Comparison of ENCODE assay signal across 20 cellular contexts in the genomic region with DNA sequence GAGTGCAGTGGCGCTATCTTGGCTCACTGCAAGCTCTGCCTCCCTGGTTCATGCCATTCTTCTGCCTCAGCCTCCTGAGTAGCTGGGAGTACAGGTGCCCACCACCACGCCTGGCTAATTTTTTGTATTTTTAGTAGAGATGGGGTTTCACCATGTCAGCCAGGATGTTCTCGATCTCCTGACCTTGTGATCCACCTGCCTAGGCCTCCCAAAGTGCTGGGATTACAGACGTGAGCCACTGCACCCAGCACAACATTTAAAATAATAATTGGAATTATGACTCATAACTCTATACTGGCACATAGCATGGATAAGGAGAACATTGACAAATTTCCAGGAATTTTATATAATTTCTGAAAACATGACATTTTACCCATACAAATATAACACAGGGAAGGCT. TPM values are rescaled to one million over a fixed set of nuclear protein-coding genes. Genes with fewer than 3 reads are reported as not detected.
"Had no signal": no experiment of that assay in that cellular context is flagged by ENCODE, and none has a peak within 500 bp of the region (broad histone marks: within the 10 kb centered on the region; RNA-seq: fewer than 3 reads in every experiment).

No MANE protein-coding gene starts in this region.

RNA-seq across cellular contexts. Expression of gene DBET, which starts 54.2 kb away (rescaled TPM):
- total RNA-seq: chondrocyte, colonic mucosa, dermis microvascular lymphatic vessel endothelial cell, endodermal cell, esophagus mucosa, esophagus squamous epithelium, gastrocnemius medialis, glomerular endothelial cell, heart right ventricle, kidney epithelial cell, left cardiac atrium, left ventricle myocardium superior, lower leg skin, lower lobe of right lung, lung microvascular endothelial cell, mesenteric fat pad, mesothelial cell of epicardium, mucosa of descending colon had no signal
- polyA plus RNA-seq: heart right ventricle, keratinocyte had no signal

RNA-seq across cellular contexts. Expression of gene DUX4, which starts 55.1 kb away (rescaled TPM):
- total RNA-seq: chondrocyte, colonic mucosa, dermis microvascular lymphatic vessel endothelial cell, endodermal cell, esophagus squamous epithelium, gastrocnemius medialis, glomerular endothelial cell, heart right ventricle, kidney epithelial cell, left cardiac atrium, left lung, left ventricle myocardium superior, lower leg skin, lower lobe of right lung, lung microvascular endothelial cell, mesenteric fat pad, mesothelial cell of epicardium, mucosa of descending colon had no signal
- polyA plus RNA-seq: heart right ventricle, keratinocyte had no signal
